ENCODE assay signal across 10 cellular contexts in the genomic region with DNA sequence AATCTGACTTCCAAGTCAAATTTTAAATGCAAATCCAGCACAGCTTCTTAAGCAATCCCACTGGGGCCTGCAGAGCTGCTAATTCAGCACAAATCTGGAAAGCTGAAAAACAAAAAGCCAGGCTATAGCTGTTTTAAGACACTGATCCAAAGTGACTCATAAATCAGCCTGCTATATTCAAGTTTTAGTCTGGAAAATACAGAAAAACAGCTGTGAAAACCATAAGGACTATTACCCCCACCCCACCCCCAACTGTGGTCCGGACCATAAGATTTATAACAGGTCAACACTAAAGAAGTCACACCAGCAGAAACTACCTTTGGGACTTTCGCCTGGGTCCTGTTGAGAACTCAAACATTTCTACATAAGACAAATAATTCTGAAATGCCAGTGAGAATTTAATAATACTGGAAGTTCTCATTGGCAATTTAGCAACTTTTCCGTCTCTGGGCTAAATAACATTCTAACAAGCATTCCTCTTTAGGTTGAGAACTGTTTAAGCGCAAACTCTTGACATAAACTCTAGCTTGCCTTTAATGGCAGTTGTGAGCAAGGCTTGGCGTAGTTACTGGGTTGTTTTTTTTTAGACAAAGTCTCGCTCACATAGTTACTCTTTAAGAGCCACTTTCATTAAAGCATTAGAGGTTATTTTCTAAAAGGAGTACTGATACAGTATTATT. TPM values are rescaled to one million over a fixed set of nuclear protein-coding genes. Genes with fewer than 3 reads are reported as not detected.
DNase-seq lines count a peak whose midpoint lies in the region; ATAC-seq and TF ChIP-seq lines count a peak whose summit lies in the region.
"Had no signal": no experiment of that assay in that cellular context is flagged by ENCODE, and none has a peak within 500 bp of the region (broad histone marks: within the 10 kb centered on the region; RNA-seq: fewer than 3 reads in every experiment).

No MANE protein-coding gene starts in this region.

- H3K36me3 ChIP-seq in left ventricle myocardium inferior (peaks cover 19% of the 10 kb centered on the region), muscle layer of duodenum (ENCODE audit: control insufficient read depth in 1 of 2, insufficient read depth in 2 of 2, low read length in 2 of 2) (peaks cover 0 to 5% of the 10 kb centered on the region in 2 donors)

- H3K27ac ChIP-seq in left ventricle myocardium inferior (replicated peaks) (peak overlapping the region; percentile 90), muscle layer of duodenum (ENCODE audit: low read length) (peak overlapping the region; percentile 94)

- ATAC-seq in HG02981 (IDR thresholded peaks at IDR 0.05; ENCODE audit: unreplicated experiment) (no peak), GM21423 (IDR thresholded peaks at IDR 0.05; ENCODE audit: unreplicated experiment) (no peak)
- no peak for ATAC-seq in activated T-helper 17 cell treated with anti-CD3 and anti-CD28 coated beads, Interleukin-2, amount 50 U/mL, for 72 hours (replicated peaks)

- H3K27ac Mint-ChIP-seq in endothelial cell (ENCODE audit: unreplicated experiment): no peak overlapping the region
- H3K27ac Mint-ChIP-seq in activated T-helper 17 cell treated with anti-CD3 and anti-CD28 coated beads, Interleukin-2, amount 50 U/mL, for 72 hours: no peak overlapping the region
- H3K27ac Mint-ChIP-seq: CD4-positive, CD25-positive, alpha-beta regulatory T cell had no signal

- H3K27me3 ChIP-seq in left ventricle myocardium inferior (ENCODE audit: low read depth) (no peaks in the 10 kb centered on the region), muscle layer of duodenum (ENCODE audit: low read depth, low read length) (no peaks in the 10 kb centered on the region)

- peak overlapping the region; percentile 96 for H3K4me3 Mint-ChIP-seq in endothelial cell (ENCODE audit: unreplicated experiment)
- no peak overlapping the region for H3K4me3 Mint-ChIP-seq in activated T-helper 17 cell treated with anti-CD3 and anti-CD28 coated beads, Interleukin-2, amount 50 U/mL, for 72 hours
- H3K4me3 Mint-ChIP-seq: CD4-positive, CD25-positive, alpha-beta regulatory T cell had no signal

- H3K4me3 ChIP-seq in left ventricle myocardium inferior (peak overlapping the region; percentile 84), muscle layer of duodenum (ENCODE audit: low read depth in 1 of 2, low read length in 2 of 2) (peak overlapping the region; percentile 90 to 95)

- H3K9me3 ChIP-seq in left ventricle myocardium inferior (replicated peaks) (no peaks in the 10 kb centered on the region), muscle layer of duodenum (ENCODE audit: control insufficient read depth in 1 of 2, low read length in 2 of 2) (no peaks in the 10 kb centered on the region)

- H3K36me3 Mint-ChIP-seq in endothelial cell (ENCODE audit: low read depth, unreplicated experiment): peaks cover 26% of the 10 kb centered on the region
- H3K36me3 Mint-ChIP-seq in activated T-helper 17 cell treated with anti-CD3 and anti-CD28 coated beads, Interleukin-2, amount 50 U/mL, for 72 hours (ENCODE audit: low read depth): no peaks in the 10 kb centered on the region
- H3K36me3 Mint-ChIP-seq: CD4-positive, CD25-positive, alpha-beta regulatory T cell had no signal

- no peaks in the 10 kb centered on the region for H3K9me3 Mint-ChIP-seq in endothelial cell (ENCODE audit: unreplicated experiment)
- no peaks in the 10 kb centered on the region for H3K9me3 Mint-ChIP-seq in activated T-helper 17 cell treated with anti-CD3 and anti-CD28 coated beads, Interleukin-2, amount 50 U/mL, for 72 hours

- H3K27me3 Mint-ChIP-seq in endothelial cell (ENCODE audit: unreplicated experiment): peaks cover 2% of the 10 kb centered on the region
- H3K27me3 Mint-ChIP-seq in activated T-helper 17 cell treated with anti-CD3 and anti-CD28 coated beads, Interleukin-2, amount 50 U/mL, for 72 hours: peaks cover 19% of the 10 kb centered on the region

- peaks cover 40% of the 10 kb centered on the region for H3K4me1 Mint-ChIP-seq in endothelial cell (ENCODE audit: unreplicated experiment)
- no peaks in the 10 kb centered on the region for H3K4me1 Mint-ChIP-seq in activated T-helper 17 cell treated with anti-CD3 and anti-CD28 coated beads, Interleukin-2, amount 50 U/mL, for 72 hours

- intact Hi-C loops in left ventricle myocardium inferior (cut with micrococcal nuclease) (no loop called here), cardiac septum (cut with DNase I) (no loop called here)

- no peak for TF ChIP-seq CTCF in left ventricle myocardium inferior (IDR thresholded peaks at IDR 0.05; ENCODE audit: borderline replicate concordance)
- no peak for TF ChIP-seq CTCF in endothelial cell (IDR thresholded peaks at IDR 0.05; ENCODE audit: unreplicated experiment)

- DNase-seq in left ventricle myocardium inferior: no peak
- no peak for DNase-seq in cardiac septum (ENCODE audit: low spot score)
- no peak for DNase-seq in endothelial cell (ENCODE audit: low spot score)
- DNase-seq in NCI-H2171 (lab: John Stamatoyannopoulos, UW): no peak
- DNase-seq: activated CD4-positive, alpha-beta T cell treated with anti-CD3 and anti-CD28 coated beads, Interleukin-2, amount 50 U/mL, for 4 hours; CD4-positive, CD25-positive, alpha-beta regulatory T cell had no signal

- H3K4me1 ChIP-seq in left ventricle myocardium inferior (peaks cover 73% of the 10 kb centered on the region), muscle layer of duodenum (ENCODE audit: control insufficient read depth in 1 of 2, insufficient read depth in 2 of 2, low read length in 2 of 2) (peaks cover 11 to 33% of the 10 kb centered on the region in 2 donors)

RNA-seq across cellular contexts. Expression of a gene that starts 3.3 kb away (rescaled TPM):
- total RNA-seq in left ventricle myocardium inferior: 4.5 TPM
- 6.1 TPM for total RNA-seq in cardiac septum
- 103 TPM for total RNA-seq in endothelial cell (ENCODE audit: unreplicated experiment)
- total RNA-seq in activated T-helper 17 cell treated with anti-CD3 and anti-CD28 coated beads, Interleukin-2, amount 50 U/mL, for 72 hours: not detected
- total RNA-seq: CD4-positive, CD25-positive, alpha-beta regulatory T cell had no signal

Comparison
In these comparisons a context has a peak if more than half of its experiments do, and no peak if none do; other contexts are left out.
1. RNA of a gene that starts 3.3 kb away (total RNA-seq): 103 TPM in endothelial cell (single experiment); 6.1 TPM in cardiac septum (single experiment), 4.5 TPM in left ventricle myocardium inferior (single experiment) and not detected in activated T-helper 17 cell treated with anti-CD3 and anti-CD28 coated beads, Interleukin-2, amount 50 U/mL, for 72 hours; every median in the first group is over 10 times any median in the second.